Comparison of ENCODE assay signal across 8 cellular contexts in genomic region chr6:81098109-81098814, GRCh38.
"Had no signal": no experiment of that assay in that cellular context is flagged by ENCODE, and none has a peak within 500 bp of the region (broad histone marks: within the 10 kb centered on the region; RNA-seq: fewer than 3 reads in every experiment).

No MANE protein-coding gene starts in this region.

- H3K27ac Mint-ChIP-seq: GM23338, H9, IgD-negative memory B cell had no signal

- H3K4me3 ChIP-seq: GM23338 had no signal

- FAIRE-seq: H1, H54, HepG2, HTR-8/SVneo had no signal

- H3K4me1 Mint-ChIP-seq: IgD-negative memory B cell had no signal

- DNase-seq: H9, HCEC 1CT had no signal

- H3K27me3 Mint-ChIP-seq: IgD-negative memory B cell had no signal

- H3K36me3 Mint-ChIP-seq: IgD-negative memory B cell had no signal

- ATAC-seq: GM23338, HepG2 had no signal

- H3K4me3 Mint-ChIP-seq: GM23338, H9, IgD-negative memory B cell had no signal
